8 cellular contexts compared by ENCODE assay signal in genomic region chr1:230310381-230311163, GRCh38.
DNase-seq lines count a peak whose midpoint lies in the region; FAIRE-seq and TF ChIP-seq lines count a peak whose summit lies in the region.

No MANE protein-coding gene starts in this region.

- no peaks in the 10 kb centered on the region for H3K36me3 Mint-ChIP-seq in Caco-2 (ENCODE audit: insufficient read depth, unreplicated experiment)

- intact Hi-C loops in Caco-2 (cut with micrococcal nuclease; ENCODE audit: unreplicated experiment) = no loop called here
- intact Hi-C loops in kidney (cut with DNase I) = loop anchor here (10.0 kb wide), 1 partner anchor 646 kb away; no protein-coding TSS in a partner anchor

- DNase-seq in Caco-2 (peak; percentile 70 to 78), HAP-1 (ENCODE audit: low spot score in 2 of 2) (peak; percentile 72 to 81), NCI-H2171 treated with DMSO at 0.1 percent for 48 hours (lab: John Stamatoyannopoulos, UW) (peak; percentile 64), cardiac fibroblast (ENCODE audit: low read depth in 2 of 2) (peak; percentile 83 to 85), kidney (peak; percentile 83), NCI-H226 (no peak)
- DNase-seq in activated CD4-positive, CD25-positive, alpha-beta regulatory T cell treated with anti-CD3 and anti-CD28 coated beads, Interleukin-2, amount 50 U/mL, for 16 hours (ENCODE audit: low read depth, low spot score) = peak; percentile 36
- DNase-seq in stimulated activated CD4-positive, alpha-beta T cell treated with anti-CD3 and anti-CD28 coated beads, Interleukin-2, amount 100 ng/mL, for 4 hours (ENCODE audit: low read depth) = peak; percentile 41

- no peaks in the 10 kb centered on the region for H3K27me3 Mint-ChIP-seq in Caco-2 (ENCODE audit: insufficient read depth, unreplicated experiment)

- no peaks in the 10 kb centered on the region for H3K4me1 ChIP-seq in Caco-2
- peaks cover 3% of the 10 kb centered on the region; the same call in 1 of the 2 replicates for H3K4me1 ChIP-seq in HAP-1
- peaks cover 0 to 2% of the 10 kb centered on the region in 2 donors for H3K4me1 ChIP-seq in kidney (ENCODE audit: control insufficient read depth in 1 of 2, insufficient read depth in 1 of 2, low read depth in 1 of 2, low read length in 2 of 2)

- peak; percentile 88 to 94 for TF ChIP-seq CTCF in Caco-2 (IDR thresholded peaks at IDR 0.05; ENCODE audit: insufficient read depth in 1 of 2, low read depth in 1 of 2, low read length in 1 of 2, severe bottlenecking in 1 of 2, unreplicated experiment in 1 of 2)
- TF ChIP-seq CTCF in cardiac fibroblast (IDR thresholded peaks at IDR 0.05; ENCODE audit: low read depth, low read length) = peak; percentile 91
- TF ChIP-seq CTCF in kidney (IDR thresholded peaks at IDR 0.05; ENCODE audit: borderline replicate concordance, extremely low read depth, insufficient read depth) = peak; percentile 93

- FAIRE-seq in kidney (lab: Jason Lieb, UNC) = peak; percentile 21

- H3K9ac ChIP-seq in kidney (ENCODE audit: low read length in 2 of 2) = no peak overlapping the region

- no peak overlapping the region for H3K4me3 Mint-ChIP-seq in Caco-2 (ENCODE audit: unreplicated experiment)

- CTCF ChIA-PET in Caco-2 (lab: Charles Lee) = no interaction called here

- POLR2A ChIA-PET in Caco-2 (lab: Charles Lee) = interaction anchor here (0.5 kb wide), 1 partner anchor 46 kb away, joined by 5 read pairs; no protein-coding TSS in a partner anchor

- no peaks in the 10 kb centered on the region for H3K4me1 Mint-ChIP-seq in Caco-2 (ENCODE audit: low read depth, unreplicated experiment)

- H3K4me3 ChIP-seq in Caco-2 (ENCODE audit: low read depth, low read length) = no peak overlapping the region
- H3K4me3 ChIP-seq in HAP-1 = no peak overlapping the region
- no peak overlapping the region for H3K4me3 ChIP-seq in cardiac fibroblast (replicated peaks in 1 of 2; ENCODE audit: low read depth in 2 of 2, low read length in 2 of 2)
- no peak overlapping the region for H3K4me3 ChIP-seq in kidney (ENCODE audit: low read length in 2 of 2)

- H3K9me3 ChIP-seq in Caco-2 = no peaks in the 10 kb centered on the region
- no peaks in the 10 kb centered on the region for H3K9me3 ChIP-seq in HAP-1
- H3K9me3 ChIP-seq in kidney (ENCODE audit: control insufficient read depth in 1 of 2, low read length in 2 of 2) = no peaks in the 10 kb centered on the region

- no peaks in the 10 kb centered on the region for H3K9me3 Mint-ChIP-seq in Caco-2 (ENCODE audit: unreplicated experiment)

- in situ Hi-C loops in HAP-1 (cut with MboI; ENCODE audit: low sequenced_read_pairs) = loop anchor here (10.0 to 25.0 kb wide), 3 partner anchors 596 to 1048 kb away; partner anchors contain the start of gene RAB4A

- H3K27ac Mint-ChIP-seq in Caco-2 (ENCODE audit: unreplicated experiment) = no peak overlapping the region

- H3K36me3 ChIP-seq in Caco-2 (ENCODE audit: control insufficient read depth, insufficient read depth, low read length) (no peaks in the 10 kb centered on the region), HAP-1 (replicated peaks) (no peaks in the 10 kb centered on the region), kidney (ENCODE audit: control insufficient read depth in 1 of 2, insufficient read depth in 2 of 2, low read length in 2 of 2) (no peaks in the 10 kb centered on the region)

- BruUV-seq in Caco-2 (replicated peaks; lab: Mats Ljungman, UMichigan) = no TSS peak

- H3K27me3 ChIP-seq in Caco-2 (replicated peaks; ENCODE audit: control insufficient read depth, insufficient read depth, low read length) (no peaks in the 10 kb centered on the region), HAP-1 (ENCODE audit: low read depth) (no peaks in the 10 kb centered on the region)

- no peak overlapping the region for H3K27ac ChIP-seq in kidney (ENCODE audit: low read depth in 2 of 2, low read length in 2 of 2)
